Comparison of ENCODE assay signal across 2 cellular contexts in the genomic region with DNA sequence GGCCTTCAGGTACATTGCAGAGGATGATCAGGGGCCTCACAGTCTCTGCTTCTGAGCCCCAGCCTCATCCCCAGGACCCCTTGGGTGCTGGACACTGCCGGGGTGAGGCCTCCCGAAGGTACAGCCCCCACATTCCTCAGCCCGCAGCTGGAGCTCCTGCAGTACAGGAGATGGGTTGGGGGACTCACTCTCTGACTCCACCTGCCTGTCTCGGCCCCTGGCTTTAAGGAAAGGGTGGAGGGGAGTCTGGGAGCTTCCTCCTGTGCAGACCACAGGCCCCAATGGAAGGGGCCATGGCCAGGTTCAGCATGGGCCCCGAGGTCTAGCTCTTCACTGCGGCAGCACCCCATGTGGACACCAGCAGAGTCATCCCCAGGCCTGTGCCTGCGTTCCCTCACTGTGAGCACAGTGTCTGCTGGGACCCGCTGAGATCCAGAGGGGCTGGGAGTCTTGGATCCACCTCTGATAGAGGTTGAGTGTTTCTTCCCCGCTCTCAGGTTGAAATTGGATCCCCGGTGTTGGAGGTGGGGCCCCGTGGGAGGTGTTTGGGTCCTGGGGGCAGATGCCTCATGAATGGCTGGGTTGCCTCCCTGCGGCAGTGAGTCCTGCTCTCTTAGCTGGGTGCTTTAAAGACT.
A peak's percentile ranks its signal among the peaks of the same experiment; 100 is the strongest.
TF ChIP-seq lines count a peak whose summit lies in the region.

No MANE protein-coding gene starts in this region.

TF ChIP-seq in HEK293, 187 proteins besides CTCF, POLR2A, EP300 and RAD21:
- no peak for TF ChIP-seq ZFP37 (tag by site-specific recombination; IDR thresholded peaks at IDR 0.05)
- TF ChIP-seq SETDB1 (IDR thresholded peaks at IDR 0.05; ENCODE audit: insufficient read length, low read length): no peak
- no peak for TF ChIP-seq HOXC10 (CRISPR knock-in tag; IDR thresholded peaks at IDR 0.05)
- no peak for TF ChIP-seq ZNF843 (tag by site-specific recombination; IDR thresholded peaks at IDR 0.05)
- peak; percentile 45 for TF ChIP-seq GLIS1 (tag by site-specific recombination; IDR thresholded peaks at IDR 0.05)
- 0 out of 2 replicates have a peak, but pooled peaks have one; percentile 7 for TF ChIP-seq EGR2 (tag by site-specific recombination; IDR thresholded peaks at IDR 0.05; ENCODE audit: low read depth)
- TF ChIP-seq ZBTB48 (tag by site-specific recombination; IDR thresholded peaks at IDR 0.05): no peak
- TF ChIP-seq ZNF214 (tag by site-specific recombination; IDR thresholded peaks at IDR 0.05; ENCODE audit: borderline replicate concordance): no peak
- no peak for TF ChIP-seq HIC1 (tag by site-specific recombination; IDR thresholded peaks at IDR 0.05)
- TF ChIP-seq ZNF416 (tag by site-specific recombination; IDR thresholded peaks at IDR 0.05): no peak
- TF ChIP-seq ZFHX2 (tag by site-specific recombination; conservative IDR thresholded peaks at IDR 0.05): no peak; the same call in 1 of the 2 replicates
- TF ChIP-seq GLIS2 (tag by site-specific recombination; IDR thresholded peaks at IDR 0.05): no peak
- peak; percentile 70 for TF ChIP-seq ZIC2 (tag by site-specific recombination; IDR thresholded peaks at IDR 0.05)
- TF ChIP-seq BCL11A (tag by site-specific recombination; IDR thresholded peaks at IDR 0.05; ENCODE audit: low read depth): no peak
- no peak for TF ChIP-seq ZNF560 (tag by site-specific recombination; IDR thresholded peaks at IDR 0.05; ENCODE audit: borderline replicate concordance)
- no peak for TF ChIP-seq ZNF510 (tag by site-specific recombination; IDR thresholded peaks at IDR 0.05; ENCODE audit: insufficient replicate concordance)

TF ChIP-seq in H1, 55 proteins besides CTCF, POLR2A, EP300 and RAD21:
- TF ChIP-seq HDAC2 (IDR thresholded peaks at IDR 0.05; ENCODE audit: borderline replicate concordance in 1 of 2, low read depth in 2 of 2, low read length in 2 of 2): no peak
- no peak for TF ChIP-seq NRF1 (IDR thresholded peaks at IDR 0.05; ENCODE audit: low read depth, low read length)
- TF ChIP-seq BACH1 (IDR thresholded peaks at IDR 0.05; ENCODE audit: low read length): no peak
- no peak for TF ChIP-seq GTF2F1 (IDR thresholded peaks at IDR 0.05; ENCODE audit: borderline replicate concordance, low read depth, low read length)
